Comparison of ENCODE assay signal across 10 cellular contexts in the genomic region with DNA sequence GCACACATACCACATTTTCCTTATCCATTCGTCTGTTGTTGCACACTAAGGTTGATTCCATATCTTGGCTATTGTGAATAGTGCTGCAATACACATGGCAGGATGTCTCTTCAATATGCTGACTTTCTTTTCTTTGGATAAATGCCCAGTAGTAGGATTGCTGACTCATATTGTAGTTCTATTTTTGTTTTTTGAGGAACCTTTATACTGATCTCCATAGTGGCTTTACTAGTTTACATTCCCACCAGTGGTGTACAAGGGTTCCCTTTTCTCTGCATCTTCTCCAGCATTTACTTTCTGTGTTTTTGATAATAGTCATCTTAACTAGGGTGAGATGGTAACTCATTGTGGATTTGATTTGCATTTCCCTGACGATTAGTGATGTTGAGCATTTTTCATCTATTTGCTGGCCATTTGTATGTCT.
A peak's percentile ranks its signal among the peaks of the same experiment; 100 is the strongest.
DNase-seq lines count a peak whose midpoint lies in the region; ATAC-seq, FAIRE-seq and TF ChIP-seq lines count a peak whose summit lies in the region.
"Had no signal": no experiment of that assay in that cellular context is flagged by ENCODE, and none has a peak within 500 bp of the region (broad histone marks: within the 10 kb centered on the region; RNA-seq: fewer than 3 reads in every experiment).

No MANE protein-coding gene starts in this region.

- H3K9me3 ChIP-seq in psoas muscle (no peaks in the 10 kb centered on the region), suprapubic skin (no peaks in the 10 kb centered on the region)

- H3K4me3 ChIP-seq in epithelial cell of esophagus (ENCODE audit: low read length): no peak overlapping the region
- H3K4me3 ChIP-seq in psoas muscle: no peak overlapping the region
- no peak overlapping the region for H3K4me3 ChIP-seq in suprapubic skin

- TF ChIP-seq POLR2A in GM12892 (IDR thresholded peaks at IDR 0.05; ENCODE audit: low read depth, low read length) (no peak), suprapubic skin (IDR thresholded peaks at IDR 0.05) (no peak)

- H3K27me3 ChIP-seq in psoas muscle (ENCODE audit: insufficient read depth in 3 of 3, low read length in 2 of 3) (no peaks in the 10 kb centered on the region), suprapubic skin (no peaks in the 10 kb centered on the region)

- ATAC-seq in psoas muscle: peak; percentile 46 to 82 (median 68)

- no peak for TF ChIP-seq EP300 in suprapubic skin (IDR thresholded peaks at IDR 0.05)

- H3K27ac ChIP-seq in psoas muscle: no peak overlapping the region
- H3K27ac ChIP-seq in suprapubic skin: no peak overlapping the region

- FAIRE-seq in GM12892 (lab: Jason Lieb, UNC): peak; percentile 58
- no peak for FAIRE-seq in frontal cortex (lab: Jason Lieb, UNC)

- H3K36me3 ChIP-seq in psoas muscle (ENCODE audit: insufficient read depth in 1 of 2, low read depth in 1 of 2) (no peaks in the 10 kb centered on the region), suprapubic skin (no peaks in the 10 kb centered on the region)

- TF ChIP-seq CTCF in epithelial cell of esophagus (IDR thresholded peaks at IDR 0.05; ENCODE audit: insufficient read depth, low read depth, low read length, missing control alignments): no peak
- TF ChIP-seq CTCF in psoas muscle (IDR thresholded peaks at IDR 0.05): no peak
- no peak for TF ChIP-seq CTCF in suprapubic skin (IDR thresholded peaks at IDR 0.05)

- intact Hi-C loops in psoas muscle (cut with DNase I) (no loop called here), posterior vena cava (cut with DNase I) (no loop called here), head of caudate nucleus (cut with DNase I) (no loop called here)

- 55 to 57% (median 56%) methylated on average over 2 of the region's 2 CpGs for WGBS in psoas muscle, 3 donors
- WGBS in suprapubic skin: 58% methylated on average over 2 of the region's 2 CpGs

- peaks cover 4% of the 10 kb centered on the region for H3K4me1 ChIP-seq in psoas muscle
- H3K4me1 ChIP-seq in suprapubic skin: no peaks in the 10 kb centered on the region

- DNase-seq in GM12892 (ENCODE audit: insufficient read length): no peak
- peak; percentile 93 for DNase-seq in OCI-M1 (lab: John Stamatoyannopoulos, UW)
- DNase-seq in epithelial cell of esophagus (ENCODE audit: low read depth): peak; percentile 74
- no peak for DNase-seq in psoas muscle
- DNase-seq in suprapubic skin (ENCODE audit: low spot score in 2 of 2): no peak
- no peak for DNase-seq in posterior vena cava (ENCODE audit: low spot score)
- DNase-seq in frontal cortex (ENCODE audit: low spot score in 2 of 2): no peak
- no peak for DNase-seq in head of caudate nucleus
- DNase-seq: activated CD8-positive, alpha-beta memory T cell treated with anti-CD3 and anti-CD28 coated beads for 24 hours; NCI-H510A treated with DMSO at 0.1 percent for 48 hours had no signal

Comparison
In these comparisons a context has a peak if more than half of its experiments do, and no peak if none do; other contexts are left out.
1. DNase-seq: peak in OCI-M1 (single experiment) and epithelial cell of esophagus (single experiment); none in GM12892 (single experiment), psoas muscle (0 of 2), suprapubic skin (0 of 2), posterior vena cava (single experiment), frontal cortex (0 of 2) and head of caudate nucleus (0 of 42).